In genomic region chr16:85561248-85562101, GRCh38 we compare ENCODE assay signal across 14 cellular contexts. TPM values are rescaled to one million over a fixed set of nuclear protein-coding genes. Genes with fewer than 3 reads are reported as not detected.
A peak's percentile ranks its signal among the peaks of the same experiment; 100 is the strongest.
DNase-seq lines count a peak whose midpoint lies in the region; ATAC-seq and TF ChIP-seq lines count a peak whose summit lies in the region.
"Had no signal": no experiment of that assay in that cellular context is flagged by ENCODE, and none has a peak within 500 bp of the region (broad histone marks: within the 10 kb centered on the region; RNA-seq: fewer than 3 reads in every experiment).

No MANE protein-coding gene starts in this region.

- H3K9ac ChIP-seq in neuronal stem cell (ENCODE audit: low read depth, low read length, poor library complexity): peak overlapping the region; percentile 5

- no CpG with 5 or more reads among the region's 24 CpGs for WGBS in neuronal stem cell (ENCODE audit: extremely low coverage in 2 of 2, insufficient read length in 2 of 2, insufficient replicate concordance in 1 of 2), 2 donors

- peaks cover 53% of the 10 kb centered on the region for H3K4me1 Mint-ChIP-seq in glutamatergic neuron (ENCODE audit: low read depth, unreplicated experiment)

- H3K14ac ChIP-seq in neuronal stem cell (ENCODE audit: low read length): no peak overlapping the region

- peak overlapping the region; percentile 95 for H2AK5ac ChIP-seq in neuronal stem cell (ENCODE audit: low read depth, low read length)

- H3K36me3 Mint-ChIP-seq in glutamatergic neuron (ENCODE audit: unreplicated experiment): no peaks in the 10 kb centered on the region
- H3K36me3 Mint-ChIP-seq: IgD-negative memory B cell had no signal

- H3K4me1 ChIP-seq in neuronal stem cell (ENCODE audit: control insufficient read depth in 2 of 2, insufficient read depth in 1 of 2, low read depth in 1 of 2, low read length in 2 of 2) (peaks cover 36 to 72% of the 10 kb centered on the region in 2 donors), uterus (peaks cover 0 to 12% of the 10 kb centered on the region in 2 donors)

- TF ChIP-seq CTCF in glutamatergic neuron (IDR thresholded peaks at IDR 0.05; ENCODE audit: partially characterized antibody, unreplicated experiment) (no peak), uterus (IDR thresholded peaks at IDR 0.05) (no peak)

- no peak for ATAC-seq in Right ventricle myocardium inferior
- no peak for ATAC-seq in Right ventricle myocardium superior (ENCODE audit: poor library complexity)
- ATAC-seq: naive thymus-derived CD4-positive, alpha-beta T cell had no signal

- no peak overlapping the region for H2BK5ac ChIP-seq in neuronal stem cell (ENCODE audit: low read length)

- no peak overlapping the region for H4K8ac ChIP-seq in neuronal stem cell (ENCODE audit: low read depth, low read length)

- intact Hi-C loops in Right ventricle myocardium inferior (cut with DNase I): no loop called here
- intact Hi-C loops in Right ventricle myocardium superior (cut with DNase I): loop anchor here (5.0 kb wide), 1 partner anchor 51 kb away; the partner anchor contains the start of gene GSE1
- intact Hi-C loops in uterus (cut with DNase I; ENCODE audit: low total_unique reads): no loop called here

- no peak overlapping the region for H3K27ac ChIP-seq in neuronal stem cell (replicated peaks; ENCODE audit: low read length)
- H3K27ac ChIP-seq in uterus: peak overlapping the region; percentile 2 to 10

- H4K91ac ChIP-seq in neuronal stem cell (ENCODE audit: low read depth, low read length, poor library complexity): no peak overlapping the region

- peak overlapping the region; percentile 2 for H3K23ac ChIP-seq in neuronal stem cell (ENCODE audit: low read depth, low read length, poor library complexity)

- no peaks in the 10 kb centered on the region for H3K36me3 ChIP-seq in neuronal stem cell (replicated peaks in 1 of 2; ENCODE audit: control insufficient read depth in 2 of 2, insufficient read depth in 2 of 2, low read length in 2 of 2)
- H3K36me3 ChIP-seq in uterus: no peaks in the 10 kb centered on the region

- no peak for TF ChIP-seq POLR2A in uterus (IDR thresholded peaks at IDR 0.05)

- H3K79me1 ChIP-seq in neuronal stem cell (ENCODE audit: low read depth, low read length): no peaks in the 10 kb centered on the region

- H2AFZ ChIP-seq in neuronal stem cell (ENCODE audit: low read length): no peak overlapping the region

- H3K9me3 Mint-ChIP-seq in glutamatergic neuron (ENCODE audit: unreplicated experiment): peaks cover 47% of the 10 kb centered on the region
- H3K9me3 Mint-ChIP-seq: activated CD4-positive, alpha-beta memory T cell treated with anti-CD3 and anti-CD28 coated beads, Interleukin-2, amount 10 ng/mL, durations not matched to agents 7 days and 5 days; IgD-negative memory B cell; naive thymus-derived CD4-positive, alpha-beta T cell had no signal

- H3K27me3 ChIP-seq in neuronal stem cell (ENCODE audit: control insufficient read depth in 3 of 3, insufficient read depth in 3 of 3, low read depth in 1 of 3, low read length in 3 of 3) (peaks cover 0 to 15% (median 0%) of the 10 kb centered on the region in 3 experiments), uterus (no peaks in the 10 kb centered on the region)

- peak overlapping the region; percentile 99 for H3K4me3 Mint-ChIP-seq in glutamatergic neuron (ENCODE audit: unreplicated experiment)
- H3K4me3 Mint-ChIP-seq: activated CD4-positive, alpha-beta memory T cell treated with anti-CD3 and anti-CD28 coated beads, Interleukin-2, amount 10 ng/mL, durations not matched to agents 7 days and 5 days; naive thymus-derived CD4-positive, alpha-beta T cell had no signal

- DNase-seq in Right ventricle myocardium inferior (ENCODE audit: missing footprints) (peak; percentile 48), Right ventricle myocardium superior (no peak), glutamatergic neuron (no peak), neuronal stem cell (ENCODE audit: low spot score) (no peak), uterus (no peak), iPS-NIHi11 (ENCODE audit: low spot score) (no peak), NCI-H1092 treated with DMSO at 0.1 percent for 48 hours (lab: John Stamatoyannopoulos, UW) (no peak), Kasumi-1 (lab: John Stamatoyannopoulos, UW) (no peak)
- DNase-seq: activated CD4-positive, alpha-beta memory T cell treated with anti-CD3 and anti-CD28 coated beads, Interleukin-2, amount 10 ng/mL, durations not matched to agents 7 days and 5 days; HCEC 1CT; naive thymus-derived CD4-positive, alpha-beta T cell; NCI-H1092; stimulated activated CD4-positive, alpha-beta T cell treated with anti-CD3 and anti-CD28 coated beads, Interleukin-4, amount 100 ng/mL, for 4 hours had no signal

- no peak overlapping the region for H2BK12ac ChIP-seq in neuronal stem cell (ENCODE audit: low read length)

- H3K4me2 ChIP-seq in neuronal stem cell (ENCODE audit: insufficient read depth, low read length, poor library complexity, severe bottlenecking): no peak overlapping the region

- no peak overlapping the region for H2BK120ac ChIP-seq in neuronal stem cell (ENCODE audit: low read depth, low read length)

- peak overlapping the region; percentile 96 for H3K27ac Mint-ChIP-seq in glutamatergic neuron (ENCODE audit: unreplicated experiment)
- H3K27ac Mint-ChIP-seq: activated CD4-positive, alpha-beta memory T cell treated with anti-CD3 and anti-CD28 coated beads, Interleukin-2, amount 10 ng/mL, durations not matched to agents 7 days and 5 days had no signal

- peak overlapping the region; percentile 60 for H3K18ac ChIP-seq in neuronal stem cell (ENCODE audit: low read length)

- peak overlapping the region; percentile 12 for H2BK15ac ChIP-seq in neuronal stem cell (ENCODE audit: low read length)

- H3K4me3 ChIP-seq in neuronal stem cell (ENCODE audit: low read length in 2 of 2): no peak overlapping the region
- no peak overlapping the region for H3K4me3 ChIP-seq in uterus

- peaks cover 45% of the 10 kb centered on the region for H3K27me3 Mint-ChIP-seq in glutamatergic neuron (ENCODE audit: unreplicated experiment)
- H3K27me3 Mint-ChIP-seq: activated CD4-positive, alpha-beta memory T cell treated with anti-CD3 and anti-CD28 coated beads, Interleukin-2, amount 10 ng/mL, durations not matched to agents 7 days and 5 days; IgD-negative memory B cell; naive thymus-derived CD4-positive, alpha-beta T cell had no signal

- H3K9me3 ChIP-seq in neuronal stem cell (replicated peaks in 1 of 2; ENCODE audit: control insufficient read depth in 2 of 2, insufficient read depth in 1 of 2, low read depth in 1 of 2, low read length in 2 of 2): no peaks in the 10 kb centered on the region
- no peaks in the 10 kb centered on the region for H3K9me3 ChIP-seq in uterus

- H3K4ac ChIP-seq in neuronal stem cell (ENCODE audit: low read length): no peak overlapping the region

RNA-seq across cellular contexts. Expression of gene GSE1, which starts 51.6 kb away (rescaled TPM):
- total RNA-seq in Right ventricle myocardium inferior (28.9 TPM), Right ventricle myocardium superior (30.3 TPM), glutamatergic neuron (ENCODE audit: unreplicated experiment) (473 TPM), uterus (100 to 1,000 TPM in 1 of 4 donors, 10 to 100 TPM in 3; 32.6 to 128 (median 73.9) TPM)
- 5.7 TPM for polyA plus RNA-seq in neuronal stem cell (2013, experiment 1 of 2)
- polyA plus RNA-seq in neuronal stem cell (2013, experiment 2 of 2): 6.2 TPM
